In the genomic region with DNA sequence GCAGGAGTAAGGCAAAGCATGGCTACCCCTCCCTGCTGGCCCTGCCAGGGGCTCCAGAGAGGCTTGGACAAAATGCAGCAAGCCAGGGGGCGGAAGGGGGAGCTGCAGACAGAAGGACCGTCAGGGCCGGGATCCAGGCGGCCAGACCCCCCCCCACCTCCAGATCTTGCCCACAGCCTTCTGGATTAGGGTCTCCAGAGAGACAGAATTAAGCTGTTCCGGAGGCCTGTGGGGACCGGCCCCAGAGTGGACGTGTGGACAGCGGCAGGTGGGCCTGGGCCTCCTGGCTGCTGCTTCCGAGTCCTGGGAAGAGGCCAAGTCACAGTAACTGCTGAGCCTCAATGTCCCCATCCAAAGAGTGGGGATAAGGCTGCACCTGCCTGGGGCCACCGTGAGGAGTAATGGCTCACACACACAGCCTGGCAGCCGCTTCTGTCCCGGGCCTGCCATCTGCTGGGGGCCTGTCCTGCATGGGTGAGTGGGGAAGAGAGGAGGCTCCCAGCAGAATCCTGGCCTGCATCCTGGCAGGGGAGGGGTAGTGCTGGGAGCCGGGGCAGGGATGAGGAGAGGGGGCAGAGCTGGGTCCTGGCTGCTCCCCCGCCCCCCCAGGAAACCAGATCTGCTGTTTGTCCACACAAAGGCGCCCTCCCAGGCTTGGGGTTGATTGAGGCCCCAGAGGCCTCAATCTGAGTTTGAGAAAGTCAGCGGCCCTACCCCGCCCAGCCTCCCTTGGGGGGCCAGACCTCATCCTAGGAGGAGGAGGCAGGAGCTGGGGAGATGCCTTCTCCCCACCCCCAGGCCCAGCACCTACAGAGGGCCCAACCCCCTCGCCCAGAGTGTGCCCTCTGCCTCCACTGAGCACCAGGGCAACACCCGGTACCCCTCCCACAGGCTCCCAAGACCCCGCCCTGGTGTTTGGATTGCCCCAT, we compare ENCODE assay signal across 13 cellular contexts. TPM values are rescaled to one million over a fixed set of nuclear protein-coding genes. Genes with fewer than 3 reads are reported as not detected.
A peak's percentile ranks its signal among the peaks of the same experiment; 100 is the strongest.
DNase-seq lines count a peak whose midpoint lies in the region; ATAC-seq and TF ChIP-seq lines count a peak whose summit lies in the region.
"Had no signal": no experiment of that assay in that cellular context is flagged by ENCODE, and none has a peak within 500 bp of the region (broad histone marks: within the 10 kb centered on the region; RNA-seq: fewer than 3 reads in every experiment).

No MANE protein-coding gene starts in this region.

- intact Hi-C loops in PC-3 (cut with micrococcal nuclease): no loop called here

- H3K23ac ChIP-seq in neuronal stem cell (ENCODE audit: low read depth, low read length, poor library complexity): peak overlapping the region; percentile 60

- H3K27me3 ChIP-seq in PC-3 (ENCODE audit: low read length) (no peaks in the 10 kb centered on the region), foreskin keratinocyte (no peaks in the 10 kb centered on the region), neuronal stem cell (ENCODE audit: control insufficient read depth in 3 of 3, insufficient read depth in 3 of 3, low read depth in 1 of 3, low read length in 3 of 3) (no peaks in the 10 kb centered on the region)

- no peak overlapping the region for H4K91ac ChIP-seq in neuronal stem cell (ENCODE audit: low read depth, low read length, poor library complexity)

- H3K9me3 ChIP-seq in PC-3 (ENCODE audit: low read length) (no peaks in the 10 kb centered on the region), neuronal stem cell (replicated peaks in 1 of 2; ENCODE audit: control insufficient read depth in 2 of 2, insufficient read depth in 1 of 2, low read depth in 1 of 2, low read length in 2 of 2) (no peaks in the 10 kb centered on the region)

- peak overlapping the region; percentile 83 for H3K18ac ChIP-seq in neuronal stem cell (ENCODE audit: low read length)

- H2BK120ac ChIP-seq in neuronal stem cell (ENCODE audit: low read depth, low read length): peak overlapping the region; percentile 47

- no peak overlapping the region for H2BK12ac ChIP-seq in neuronal stem cell (ENCODE audit: low read length)

- H3K4me2 ChIP-seq in PC-3 (ENCODE audit: low read length) (peak overlapping the region; percentile 89), neuronal stem cell (ENCODE audit: insufficient read depth, low read length, poor library complexity, severe bottlenecking) (peak overlapping the region; percentile 11)

- no CpG with 5 or more reads among the region's 20 CpGs for WGBS in neuronal stem cell (ENCODE audit: extremely low coverage in 2 of 2, insufficient read length in 2 of 2, insufficient replicate concordance in 1 of 2), 2 donors

- TF ChIP-seq CTCF in PC-3 (conservative IDR thresholded peaks at IDR 0.05; ENCODE audit: low read depth, low read length) (no peak), foreskin keratinocyte (conservative IDR thresholded peaks at IDR 0.05) (peak; percentile 48)

- H2AK5ac ChIP-seq in neuronal stem cell (ENCODE audit: low read depth, low read length): peak overlapping the region; percentile 98

- peak; percentile 89 for DNase-seq in DMS 273 (lab: John Stamatoyannopoulos, UW; ENCODE audit: unreplicated experiment)
- peak; percentile 28 for DNase-seq in PC-3
- no peak for DNase-seq in foreskin keratinocyte
- DNase-seq in neuronal stem cell (ENCODE audit: low spot score): no peak
- no peak for DNase-seq in CD1c-positive myeloid dendritic cell (ENCODE audit: extremely low spot score)
- no peak for DNase-seq in NCI-H526 treated with DMSO at 0.1 percent for 48 hours (lab: John Stamatoyannopoulos, UW)
- DNase-seq: activated naive CD8-positive, alpha-beta T cell treated with anti-CD3 and anti-CD28 coated beads, Interleukin-2, amount 10 ng/mL, durations not matched to agents 7 days and 5 days; CD4-positive, CD25-positive, alpha-beta regulatory T cell; hypothalamus; NCI-H1092 treated with DMSO at 0.1 percent for 48 hours; T-helper 9 cell had no signal

- peaks cover 36% of the 10 kb centered on the region for H4K20me1 ChIP-seq in PC-3 (ENCODE audit: low read length)

- peak overlapping the region; percentile 81 for H3K27ac ChIP-seq in PC-3 (ENCODE audit: low read length)
- H3K27ac ChIP-seq in foreskin keratinocyte: no peak overlapping the region
- peak overlapping the region; percentile 59 for H3K27ac ChIP-seq in neuronal stem cell (replicated peaks; ENCODE audit: low read length)

- BruUV-seq in PC-3 (replicated peaks; lab: Mats Ljungman, UMichigan): no TSS peak

- peak overlapping the region; percentile 3 for H2BK15ac ChIP-seq in neuronal stem cell (ENCODE audit: low read length)

- peaks cover 79% of the 10 kb centered on the region for H3K4me1 ChIP-seq in PC-3 (ENCODE audit: insufficient read depth, low read length)
- peaks cover 5% of the 10 kb centered on the region for H3K4me1 ChIP-seq in foreskin keratinocyte
- H3K4me1 ChIP-seq in neuronal stem cell (ENCODE audit: control insufficient read depth in 2 of 2, insufficient read depth in 1 of 2, low read depth in 1 of 2, low read length in 2 of 2): peaks cover 36 to 70% of the 10 kb centered on the region in 2 donors

- no peaks in the 10 kb centered on the region for H3K9me2 ChIP-seq in PC-3 (replicated peaks; ENCODE audit: low read length)

- peaks cover 76% of the 10 kb centered on the region for H3K79me2 ChIP-seq in PC-3 (ENCODE audit: low read length)

- H3K36me3 ChIP-seq in PC-3 (ENCODE audit: low read depth, low read length) (peaks cover 16% of the 10 kb centered on the region; the same call in 1 of the 2 replicates), neuronal stem cell (replicated peaks in 1 of 2; ENCODE audit: control insufficient read depth in 2 of 2, insufficient read depth in 2 of 2, low read length in 2 of 2) (peaks cover 4 to 9% of the 10 kb centered on the region in 2 donors)

- no peak overlapping the region for H3K14ac ChIP-seq in neuronal stem cell (ENCODE audit: low read length)

- H3K4me3 ChIP-seq in PC-3 (ENCODE audit: low read length) (peak overlapping the region; percentile 80), neuronal stem cell (ENCODE audit: low read length in 2 of 2) (no peak overlapping the region)

- CTCF ChIA-PET in PC-3 (lab: Charles Lee): no interaction called here

- no peak overlapping the region for H4K8ac ChIP-seq in neuronal stem cell (ENCODE audit: low read depth, low read length)

- H2BK5ac ChIP-seq in neuronal stem cell (ENCODE audit: low read length): peak overlapping the region; percentile 90

- no peak for ATAC-seq in PC-3
- no peak for ATAC-seq in foreskin keratinocyte
- ATAC-seq in GM21528 (IDR thresholded peaks at IDR 0.05; ENCODE audit: low FRiP score, unreplicated experiment): no peak
- no peak for ATAC-seq in HG03457 (IDR thresholded peaks at IDR 0.05; ENCODE audit: unreplicated experiment)

- no peak overlapping the region for H3K4ac ChIP-seq in neuronal stem cell (ENCODE audit: low read length)

- H3K9ac ChIP-seq in PC-3 (ENCODE audit: low read length): peak overlapping the region; percentile 85
- H3K9ac ChIP-seq in neuronal stem cell (ENCODE audit: low read depth, low read length, poor library complexity): peak overlapping the region; percentile 30

- POLR2A ChIA-PET in PC-3 (lab: Charles Lee; ENCODE audit: unreplicated experiment): no interaction called here

- H3F3A ChIP-seq in PC-3 (ENCODE audit: low read length, unreplicated experiment): no peaks in the 10 kb centered on the region

- H2AFZ ChIP-seq in PC-3 (ENCODE audit: low read length) (no peak overlapping the region), neuronal stem cell (ENCODE audit: low read length) (no peak overlapping the region)

- peaks cover 37% of the 10 kb centered on the region for H3K79me1 ChIP-seq in neuronal stem cell (ENCODE audit: low read depth, low read length)

RNA-seq across cellular contexts. Expression of a gene that starts 3.9 kb away (rescaled TPM):
- 196 and 308 TPM in 2 replicates for total RNA-seq in PC-3 (2014; rRNA removed)
- total RNA-seq in foreskin keratinocyte: 72.6 and 87.7 TPM in 2 replicates
- polyA plus RNA-seq in foreskin keratinocyte: 62.3 and 75.3 TPM in 2 replicates
- polyA plus RNA-seq in neuronal stem cell (2013, experiment 1 of 2): 59.5 TPM
- 57.4 TPM for polyA plus RNA-seq in neuronal stem cell (2013, experiment 2 of 2)

RNA-seq across cellular contexts. Expression of a gene that starts 23.6 kb away (rescaled TPM):
- total RNA-seq in PC-3 (2014; rRNA removed) (1,250 and 1,945 TPM in 2 replicates), foreskin keratinocyte (1,147 and 1,424 TPM in 2 replicates)
- polyA plus RNA-seq in foreskin keratinocyte: 3,116 and 3,644 TPM in 2 replicates
- polyA plus RNA-seq in neuronal stem cell (2013, experiment 1 of 2): 3,158 TPM
- polyA plus RNA-seq in neuronal stem cell (2013, experiment 2 of 2): 3,117 TPM

RNA-seq across cellular contexts. Expression of a gene that starts 43.8 kb away (rescaled TPM):
- 12.4 and 13.5 TPM in 2 replicates for total RNA-seq in PC-3 (2014; rRNA removed)
- total RNA-seq in foreskin keratinocyte: 6.2 and 7.1 TPM in 2 replicates
- polyA plus RNA-seq in foreskin keratinocyte: 5.7 and 5.8 TPM in 2 replicates
- 15.0 TPM for polyA plus RNA-seq in neuronal stem cell (2013, experiment 1 of 2)
- 14.9 TPM for polyA plus RNA-seq in neuronal stem cell (2013, experiment 2 of 2)

Comparison
In these comparisons a context has a peak if more than half of its experiments do, and no peak if none do; other contexts are left out.
1. DNase-seq: peak in DMS 273 (single experiment) and PC-3 (single experiment); none in foreskin keratinocyte (0 of 2), neuronal stem cell (single experiment), CD1c-positive myeloid dendritic cell (single experiment) and NCI-H526 treated with DMSO at 0.1 percent for 48 hours (single experiment).